In genomic region chr3:196192036-196193001, GRCh38 we compare ENCODE assay signal across 1 cellular context.
A peak's percentile ranks its signal among the peaks of the same experiment; 100 is the strongest.
TF ChIP-seq lines count a peak whose summit lies in the region.

No MANE protein-coding gene starts in this region.

TF ChIP-seq in K562, 482 proteins besides CTCF, POLR2A, EP300 and RAD21 (continued from another document and continues in another):
- TF ChIP-seq THAP7 (CRISPR knock-in tag; IDR thresholded peaks at IDR 0.05) (no peak), ZFPM2 (CRISPR knock-in tag; IDR thresholded peaks at IDR 0.05) (no peak), HDAC2 (IDR thresholded peaks at IDR 0.05) (no peak; the same call in 1 of the 2 replicates), ZBTB12 (CRISPR knock-in tag; IDR thresholded peaks at IDR 0.05) (no peak), SMARCE1 (IDR thresholded peaks at IDR 0.05) (no peak), E2F8 (IDR thresholded peaks at IDR 0.05; ENCODE audit: low read depth, partially characterized antibody) (no peak), ZNF311 (CRISPR knock-in tag; IDR thresholded peaks at IDR 0.05) (no peak), ZKSCAN8 (CRISPR knock-in tag; IDR thresholded peaks at IDR 0.05) (no peak), ZNF57 (CRISPR knock-in tag; IDR thresholded peaks at IDR 0.05) (no peak), HDAC8 (tag; IDR thresholded peaks at IDR 0.05) (no peak), NFXL1 (CRISPR knock-in tag; IDR thresholded peaks at IDR 0.05) (no peak), TRIM25 (IDR thresholded peaks at IDR 0.05; ENCODE audit: borderline replicate concordance) (0 out of 2 replicates have a peak, but pooled peaks have one; percentile 69), ATF3 (IDR thresholded peaks at IDR 0.05) (no peak), ATF3 (CRISPR knock-in tag; conservative IDR thresholded peaks at IDR 0.05) (no peak), CAMTA2 (CRISPR knock-in tag; conservative IDR thresholded peaks at IDR 0.05) (no peak), ETS1 (conservative IDR thresholded peaks at IDR 0.05; ENCODE audit: control insufficient read depth, low read depth, low read length) (no peak), KAT7 (CRISPR knock-in tag; IDR thresholded peaks at IDR 0.05; ENCODE audit: borderline replicate concordance) (peak; percentile 80), SRSF3 (IDR thresholded peaks at IDR 0.05; ENCODE audit: insufficient read depth, low read length) (no peak), TEAD2 (tag; IDR thresholded peaks at IDR 0.05) (no peak), SIX5 (IDR thresholded peaks at IDR 0.05; ENCODE audit: borderline replicate concordance in 1 of 2, insufficient read depth in 1 of 2, low read depth in 1 of 2, low read length in 2 of 2) (no peak), TRIM24 (IDR thresholded peaks at IDR 0.05) (no peak), ZNF436 (CRISPR knock-in tag; IDR thresholded peaks at IDR 0.05) (no peak), ZNF133 (CRISPR knock-in tag; IDR thresholded peaks at IDR 0.05) (no peak), SIN3A (IDR thresholded peaks at IDR 0.05; ENCODE audit: borderline replicate concordance in 2 of 2, control insufficient read depth in 1 of 2, low read depth in 2 of 2, low read length in 2 of 2) (no peak), RAD51 (IDR thresholded peaks at IDR 0.05; ENCODE audit: borderline replicate concordance, low read depth) (no peak), PBX2 (CRISPR knock-in tag; IDR thresholded peaks at IDR 0.05; ENCODE audit: low read depth) (no peak), PBX2 (tag; conservative IDR thresholded peaks at IDR 0.05; ENCODE audit: low read depth) (no peak), PML (IDR thresholded peaks at IDR 0.05; ENCODE audit: low read length) (no peak), NCOA6 (IDR thresholded peaks at IDR 0.05) (no peak), E2F6 (IDR thresholded peaks at IDR 0.05; ENCODE audit: borderline replicate concordance in 1 of 2, extremely low read depth in 1 of 2, insufficient read depth in 1 of 2, insufficient read length in 1 of 2, low read depth in 1 of 2, low read length in 1 of 2, poor library complexity in 1 of 2, severe bottlenecking in 1 of 2) (peak in 1 of 2 experiments; percentile 27), ZNF518B (CRISPR knock-in tag; IDR thresholded peaks at IDR 0.05) (no peak), ZNF3 (CRISPR knock-in tag; IDR thresholded peaks at IDR 0.05) (no peak), TAL1 (IDR thresholded peaks at IDR 0.05) (no peak), NR3C1 (CRISPR knock-in tag; IDR thresholded peaks at IDR 0.05) (no peak), ZNF212 (CRISPR knock-in tag; IDR thresholded peaks at IDR 0.05) (no peak), HIVEP1 (CRISPR knock-in tag; IDR thresholded peaks at IDR 0.05) (no peak), HSF4 (CRISPR knock-in tag; IDR thresholded peaks at IDR 0.05; ENCODE audit: borderline replicate concordance) (no peak), MED1 (CRISPR knock-in tag; IDR thresholded peaks at IDR 0.05; ENCODE audit: borderline replicate concordance) (no peak), CBFA2T2 (conservative IDR thresholded peaks at IDR 0.05) (no peak), FOXA3 (CRISPR knock-in tag; conservative IDR thresholded peaks at IDR 0.05 in 1 of 2, IDR thresholded peaks at IDR 0.05 in 1 of 2) (no peak), TAF7 (tag; IDR thresholded peaks at IDR 0.05) (no peak), ZBTB11 (CRISPR knock-in tag; IDR thresholded peaks at IDR 0.05) (no peak), FOXJ3 (CRISPR knock-in tag; IDR thresholded peaks at IDR 0.05) (no peak)
